ENCODE assay signal across 8 cellular contexts in genomic region chr10:94402204-94403033, GRCh38. TPM values are rescaled to one million over a fixed set of nuclear protein-coding genes. Genes with fewer than 3 reads are reported as not detected.
DNase-seq lines count a peak whose midpoint lies in the region; ATAC-seq and TF ChIP-seq lines count a peak whose summit lies in the region.

TSS of gene TBC1D12 (plus strand) at chr10:94402541. CDS start at chr10:94402614, 73 bp downstream.

- no peaks in the 10 kb centered on the region for H4K20me1 ChIP-seq in OCI-LY1 (ENCODE audit: insufficient read depth, low read length)
- peaks cover 7% of the 10 kb centered on the region for H4K20me1 ChIP-seq in neural progenitor cell (ENCODE audit: low read depth)

- ATAC-seq in GM21529 (IDR thresholded peaks at IDR 0.05; ENCODE audit: unreplicated experiment) (peak; percentile 63), upper lobe of right lung (peak; percentile 96)
- ATAC-seq in activated naive CD4-positive, alpha-beta T cell treated with anti-CD3 and anti-CD28 coated beads, Interleukin-2, amount 50 U/mL, for 72 hours: peak; percentile 55 to 81

- no peak within 1 kb of the TSS for H2AFZ ChIP-seq in OCI-LY1 (ENCODE audit: low read length)
- H2AFZ ChIP-seq in neural progenitor cell (replicated peaks): peak within 1 kb of the TSS; percentile 94

- H3K27ac Mint-ChIP-seq in activated naive CD4-positive, alpha-beta T cell treated with anti-CD3 and anti-CD28 coated beads, Interleukin-2, amount 50 U/mL, for 72 hours: no peak within 1 kb of the TSS
- peak within 1 kb of the TSS; percentile 10 for H3K27ac Mint-ChIP-seq in neural progenitor cell

- H3K27ac ChIP-seq in HUES48 (ENCODE audit: low read depth, low read length) (peak within 1 kb of the TSS; percentile 42), OCI-LY1 (ENCODE audit: low read depth, low read length, poor library complexity, severe bottlenecking) (no peak within 1 kb of the TSS), neural progenitor cell (no peak within 1 kb of the TSS), upper lobe of right lung (peak within 1 kb of the TSS; percentile 91)

- H3K9ac ChIP-seq in HUES48 (ENCODE audit: low read depth, low read length) (peak within 1 kb of the TSS; percentile 44; the same call in 1 of the 2 replicates), OCI-LY1 (ENCODE audit: low read length) (peak within 1 kb of the TSS; percentile 62), neural progenitor cell (peak within 1 kb of the TSS; percentile 33)

- no peaks in the 10 kb centered on the region for H3K9me3 Mint-ChIP-seq in activated naive CD4-positive, alpha-beta T cell treated with anti-CD3 and anti-CD28 coated beads, Interleukin-2, amount 50 U/mL, for 72 hours
- H3K9me3 Mint-ChIP-seq in neural progenitor cell: peaks cover 4% of the 10 kb centered on the region

- H3K36me3 ChIP-seq in HUES48 (ENCODE audit: control insufficient read depth, insufficient read depth, low read length) (no peaks in the 10 kb centered on the region), OCI-LY1 (ENCODE audit: insufficient read depth, low read length) (no peaks in the 10 kb centered on the region), neural progenitor cell (no peaks in the 10 kb centered on the region), upper lobe of right lung (no peaks in the 10 kb centered on the region)

- H3K4me3 Mint-ChIP-seq in neural progenitor cell: peak within 1 kb of the TSS; percentile 97

- H3K9me3 ChIP-seq in HUES48 (ENCODE audit: control insufficient read depth, insufficient read depth, low read length) (no peaks in the 10 kb centered on the region), OCI-LY1 (ENCODE audit: low read length) (no peaks in the 10 kb centered on the region), neural progenitor cell (ENCODE audit: low read depth) (no peaks in the 10 kb centered on the region), upper lobe of right lung (no peaks in the 10 kb centered on the region)

- DNase-seq in Daoy (ENCODE audit: low read depth): peak; percentile 94
- DNase-seq in activated naive CD4-positive, alpha-beta T cell treated with anti-CD3 and anti-CD28 coated beads, Interleukin-2, amount 50 U/mL, for 72 hours (ENCODE audit: low spot score in 2 of 2): peak in 1 of 2 donors; percentile 36
- peak; percentile 95 for DNase-seq in globus pallidus (ENCODE audit: low spot score)
- peak; percentile 95 for DNase-seq in neural progenitor cell (ENCODE audit: low spot score)
- DNase-seq in upper lobe of right lung: peak; percentile 98

- peaks cover 3% of the 10 kb centered on the region for H3K27me3 Mint-ChIP-seq in neural progenitor cell (ENCODE audit: insufficient read depth, low read depth)

- H3K27me3 ChIP-seq in HUES48 (ENCODE audit: control insufficient read depth, insufficient read depth, low read length): peaks cover 31% of the 10 kb centered on the region
- no peaks in the 10 kb centered on the region for H3K27me3 ChIP-seq in OCI-LY1 (ENCODE audit: insufficient read depth, low read length)
- H3K27me3 ChIP-seq in neural progenitor cell: peaks cover 31% of the 10 kb centered on the region
- peaks cover 7% of the 10 kb centered on the region for H3K27me3 ChIP-seq in upper lobe of right lung

- intact Hi-C loops in upper lobe of right lung (cut with DNase I): no loop called here

- H3K79me2 ChIP-seq in OCI-LY1 (ENCODE audit: insufficient read depth, low read length): no peaks in the 10 kb centered on the region
- peaks cover 5% of the 10 kb centered on the region for H3K79me2 ChIP-seq in neural progenitor cell (ENCODE audit: low read depth)

- H3K4me3 ChIP-seq in HUES48 (ENCODE audit: low read depth, low read length): peak within 1 kb of the TSS; percentile 84
- H3K4me3 ChIP-seq in OCI-LY1 (ENCODE audit: low read depth, low read length, poor library complexity, severe bottlenecking): peak within 1 kb of the TSS; percentile 70
- H3K4me3 ChIP-seq in neural progenitor cell: peak within 1 kb of the TSS; percentile 77
- peak within 1 kb of the TSS; percentile 77 for H3K4me3 ChIP-seq in upper lobe of right lung

- H3K4me1 Mint-ChIP-seq in neural progenitor cell: peaks cover 10% of the 10 kb centered on the region

- peaks cover 0 to 12% of the 10 kb centered on the region in 2 donors for H3K36me3 Mint-ChIP-seq in activated naive CD4-positive, alpha-beta T cell treated with anti-CD3 and anti-CD28 coated beads, Interleukin-2, amount 50 U/mL, for 72 hours
- no peaks in the 10 kb centered on the region for H3K36me3 Mint-ChIP-seq in neural progenitor cell

- H3F3A ChIP-seq in OCI-LY1 (ENCODE audit: insufficient read depth, low read length) (no peaks in the 10 kb centered on the region), neural progenitor cell (ENCODE audit: low read depth) (peaks cover 8% of the 10 kb centered on the region)

- no peaks in the 10 kb centered on the region for H3K9me2 ChIP-seq in OCI-LY1 (ENCODE audit: low read depth, low read length)

- no peak for TF ChIP-seq CTCF in OCI-LY1 (IDR thresholded peaks at IDR 0.05; ENCODE audit: low read length)
- no peak for TF ChIP-seq CTCF in neural progenitor cell (IDR thresholded peaks at IDR 0.05)
- no peak for TF ChIP-seq CTCF in upper lobe of right lung (IDR thresholded peaks at IDR 0.05)

- H3K4me1 ChIP-seq in HUES48 (ENCODE audit: control insufficient read depth, insufficient read depth, low read length) (no peaks in the 10 kb centered on the region), OCI-LY1 (ENCODE audit: insufficient read depth, low read length, severe bottlenecking) (peaks cover 4% of the 10 kb centered on the region), neural progenitor cell (no peaks in the 10 kb centered on the region), upper lobe of right lung (peaks cover 15% of the 10 kb centered on the region)

- H3K4me2 ChIP-seq in OCI-LY1 (ENCODE audit: low read length) (peak within 1 kb of the TSS; percentile 75), neural progenitor cell (peak within 1 kb of the TSS; percentile 91)

RNA-seq across cellular contexts. Expression of gene TBC1D12, which starts in this region (rescaled TPM):
- total RNA-seq in Daoy (2014; rRNA removed; shearing (Covaris generic)): 8.1 and 10.9 TPM in 2 replicates
- under 1 TPM in 1 of 2 donors, not detected in 1; 0.82 TPM for total RNA-seq in activated naive CD4-positive, alpha-beta T cell treated with anti-CD3 and anti-CD28 coated beads, Interleukin-2, amount 50 U/mL, for 72 hours
- total RNA-seq in neural progenitor cell (ENCODE audit: low replicate concordance) (6.6 and 6.9 TPM in 2 replicates), upper lobe of right lung (11.1 TPM)

Comparison
In these comparisons a context has a peak if more than half of its experiments do, and no peak if none do; other contexts are left out.
1. Peak in ATAC-seq in activated naive CD4-positive, alpha-beta T cell treated with anti-CD3 and anti-CD28 coated beads, Interleukin-2, amount 50 U/mL, for 72 hours; RNA of the gene not detected or under 1 TPM.
2. H3K27ac ChIP-seq: peak in HUES48 (single experiment) and upper lobe of right lung (single experiment); none in OCI-LY1 (single experiment) and neural progenitor cell (single experiment).
3. Peak in every context shown above with its lines, with median percentiles within 50 percentile points of each other: ATAC-seq, H3K4me3 ChIP-seq and H3K9ac ChIP-seq.